16 cellular contexts compared by ENCODE assay signal in the genomic region with DNA sequence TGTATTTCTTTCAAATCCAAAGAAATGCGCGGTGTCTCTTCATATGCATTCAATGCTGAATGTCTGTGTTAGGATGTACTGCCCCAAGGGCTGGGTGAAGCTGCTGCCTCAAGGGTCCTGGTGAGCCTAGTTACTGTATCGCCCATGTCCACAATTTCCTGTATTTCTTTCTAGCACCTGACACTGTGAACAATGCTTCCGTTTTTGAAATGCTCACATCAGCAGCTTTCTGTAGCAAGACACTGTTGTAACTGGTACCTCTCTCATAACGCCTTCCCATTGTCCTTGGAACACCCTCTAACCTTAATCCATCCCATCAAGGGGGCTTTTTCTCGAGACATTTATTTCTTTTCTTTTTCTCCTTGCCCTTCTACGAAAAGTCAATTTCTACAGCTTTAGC.
"Had no signal": no experiment of that assay in that cellular context is flagged by ENCODE, and none has a peak within 500 bp of the region (broad histone marks: within the 10 kb centered on the region; RNA-seq: fewer than 3 reads in every experiment).

No MANE protein-coding gene starts in this region.

- H3K27ac Mint-ChIP-seq: activated T-helper 2 cell treated with anti-CD3 and anti-CD28 coated beads, Interferon-gamma antibody, Interleukin-2, Interleukin-4, amounts not matched to agents 10 μg/mL and 5 μg/mL and 100 μg/mL, durations not matched to agents 14 hours and 24 hours and 36 hours; stimulated activated memory B cell treated with anti-CD40 and anti-IgM and Interleukin-4, amounts not matched to agents 10 μg/mL and 1 μg/mL and 100 μg/mL, for 72 hours; T-helper 17 cell had no signal

- H3K27me3 Mint-ChIP-seq: stimulated activated memory B cell treated with anti-CD40 and anti-IgM and Interleukin-4, amounts not matched to agents 10 μg/mL and 1 μg/mL and 100 μg/mL, for 72 hours had no signal

- H3K4me3 Mint-ChIP-seq: central memory CD8-positive, alpha-beta T cell; stimulated activated memory B cell treated with anti-CD40 and anti-IgM and Interleukin-4, amounts not matched to agents 10 μg/mL and 1 μg/mL and 100 μg/mL, for 72 hours; T-helper 17 cell had no signal

- H3K27me3 ChIP-seq: adrenal gland, foreskin keratinocyte, pancreas had no signal

- ATAC-seq: foreskin keratinocyte; stimulated activated memory B cell treated with anti-CD40 and anti-IgM and Interleukin-4, amounts not matched to agents 10 μg/mL and 1 μg/mL and 100 μg/mL, for 72 hours; T-helper 17 cell had no signal

- H3K27ac ChIP-seq: adrenal gland, foreskin keratinocyte, pancreas had no signal

- H3K4me1 Mint-ChIP-seq: central memory CD8-positive, alpha-beta T cell; stimulated activated memory B cell treated with anti-CD40 and anti-IgM and Interleukin-4, amounts not matched to agents 10 μg/mL and 1 μg/mL and 100 μg/mL, for 72 hours had no signal

- DNase-seq: activated CD4-positive, alpha-beta T cell treated with anti-CD3 and anti-CD28 coated beads, Interleukin-2, amount 50 U/mL, for 4 hours; activated CD4-positive, CD25-positive, alpha-beta regulatory T cell treated with anti-CD3 and anti-CD28 coated beads, Interleukin-2, amount 50 U/mL, for 72 hours; activated naive CD4-positive, alpha-beta T cell treated with anti-CD3 and anti-CD28 coated beads, Interleukin-2, amount 50 U/mL, for 16 hours; adrenal gland; cortex of kidney; effector CD8-positive, alpha-beta T cell; foreskin keratinocyte; glutamatergic neuron; immature natural killer cell; pancreas; stimulated activated CD4-positive, alpha-beta T cell treated with anti-CD3 and anti-CD28 coated beads, Interleukin-2, amount 100 ng/mL, for 48 hours; T-helper 17 cell had no signal

- H3K4me1 ChIP-seq: foreskin keratinocyte, pancreas had no signal

- H3K9me3 Mint-ChIP-seq: activated T-helper 2 cell treated with anti-CD3 and anti-CD28 coated beads, Interferon-gamma antibody, Interleukin-2, Interleukin-4, amounts not matched to agents 10 μg/mL and 5 μg/mL and 100 μg/mL, durations not matched to agents 14 hours and 24 hours and 36 hours; central memory CD8-positive, alpha-beta T cell; immature natural killer cell; stimulated activated memory B cell treated with anti-CD40 and anti-IgM and Interleukin-4, amounts not matched to agents 10 μg/mL and 1 μg/mL and 100 μg/mL, for 72 hours had no signal

- H3K36me3 ChIP-seq: pancreas had no signal

- H3K9me3 ChIP-seq: adrenal gland, pancreas had no signal

- H3K4me3 ChIP-seq: adrenal gland, lung, pancreas had no signal

- H3K36me3 Mint-ChIP-seq: immature natural killer cell; stimulated activated memory B cell treated with anti-CD40 and anti-IgM and Interleukin-4, amounts not matched to agents 10 μg/mL and 1 μg/mL and 100 μg/mL, for 72 hours had no signal
